ENCODE assay signal across 34 cellular contexts in the genomic region with DNA sequence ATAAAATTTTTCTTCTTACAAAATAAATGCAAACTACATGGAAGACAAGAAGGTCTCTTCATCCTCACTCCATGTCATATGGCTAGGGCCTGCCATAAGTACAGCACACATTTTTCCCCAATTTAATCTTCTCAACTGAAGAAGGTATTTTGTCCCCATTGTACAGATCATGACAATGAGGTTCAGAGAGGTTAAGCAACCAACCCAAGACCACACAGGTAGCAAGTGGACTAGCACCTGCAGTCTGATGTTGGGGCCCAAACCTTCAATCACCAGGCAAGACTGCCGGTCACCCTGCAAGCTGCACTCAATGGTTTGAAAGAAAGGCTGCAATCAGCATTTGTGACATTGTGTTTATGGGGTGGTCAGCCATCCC. TPM values are rescaled to one million over a fixed set of nuclear protein-coding genes. Genes with fewer than 3 reads are reported as not detected.
"Had no signal": no experiment of that assay in that cellular context is flagged by ENCODE, and none has a peak within 500 bp of the region (broad histone marks: within the 10 kb centered on the region; RNA-seq: fewer than 3 reads in every experiment).

No MANE protein-coding gene starts in this region.

- H3K27ac Mint-ChIP-seq: activated CD4-positive, alpha-beta T cell treated with anti-CD3 and anti-CD28 coated beads, Interleukin-2, amount 10 ng/mL, durations not matched to agents 24 days and 14 days; activated CD8-positive, alpha-beta T cell treated with anti-CD3 and anti-CD28 coated beads for 36 hours; activated naive CD8-positive, alpha-beta T cell treated with anti-CD3 and anti-CD28 coated beads for 36 hours; activated T-cell treated with anti-CD3 and anti-CD28 coated beads, Interleukin-2, amount 50 U/mL, for 72 hours; activated T-helper 17 cell treated with anti-CD3 and anti-CD28 coated beads, Interleukin-2, amount 50 U/mL, for 72 hours had no signal

- H3K9me3 Mint-ChIP-seq: activated CD4-positive, alpha-beta T cell treated with anti-CD3 and anti-CD28 coated beads, Interleukin-2, amount 10 ng/mL, durations not matched to agents 24 days and 14 days; activated CD8-positive, alpha-beta T cell treated with anti-CD3 and anti-CD28 coated beads for 36 hours; activated naive CD8-positive, alpha-beta T cell treated with anti-CD3 and anti-CD28 coated beads for 36 hours had no signal

- FAIRE-seq: RCC 7860 had no signal

- H3K4me2 ChIP-seq: PC-9 had no signal

- DNase-seq: activated CD4-positive, alpha-beta T cell treated with anti-CD3 and anti-CD28 coated beads for 1 hour; activated CD4-positive, alpha-beta T cell treated with anti-CD3 and anti-CD28 coated beads, Interleukin-2, amount 10 ng/mL, durations not matched to agents 24 days and 14 days; activated CD4-positive, alpha-beta T cell treated with anti-CD3 and anti-CD28 coated beads, Interleukin-2, amount 50 U/mL, for 4 hours; activated CD4-positive, CD25-positive, alpha-beta regulatory T cell; activated CD8-positive, alpha-beta T cell treated with anti-CD3 and anti-CD28 coated beads for 36 hours; activated effector memory CD4-positive, alpha-beta T cell treated with anti-CD3 and anti-CD28 coated beads, Interleukin-2, amount 50 U/mL, for 16 hours; activated naive CD4-positive, alpha-beta T cell; activated naive CD4-positive, alpha-beta T cell treated with anti-CD3 and anti-CD28 coated beads, Interleukin-2, amount 50 U/mL, for 16 hours; activated naive CD8-positive, alpha-beta T cell treated with anti-CD3 and anti-CD28 coated beads for 36 hours; activated T-cell treated with anti-CD3 and anti-CD28 coated beads, Interleukin-2, amount 50 U/mL, for 1 hour; activated T-cell treated with anti-CD3 and anti-CD28 coated beads, Interleukin-2, amount 50 U/mL, for 72 hours; amniotic stem cell; brain microvascular endothelial cell; central memory CD4-positive, alpha-beta T cell; Karpas-422; KBM-7; NCI-H1105; NCI-H1417 treated with DMSO at 0.1 percent for 48 hours; NCI-H1930; NCI-H2081 treated with DMSO at 0.1 percent for 48 hours; NCI-H226; NCI-H446 treated with DMSO at 0.1 percent for 48 hours; NCI-H524; NCI-H69; PC-9; SW 1271; T-helper 1 cell; T-helper 2 cell; T-helper 9 cell; WERI-Rb-1 had no signal

- H3K36me3 Mint-ChIP-seq: activated naive CD8-positive, alpha-beta T cell treated with anti-CD3 and anti-CD28 coated beads for 36 hours had no signal

- H3K27me3 ChIP-seq: brain microvascular endothelial cell had no signal

- H3K27ac ChIP-seq: brain microvascular endothelial cell, PC-9, WERI-Rb-1 had no signal

- ATAC-seq: activated CD8-positive, alpha-beta T cell treated with anti-CD3 and anti-CD28 coated beads for 36 hours; activated T-cell treated with anti-CD3 and anti-CD28 coated beads, Interleukin-2, amount 50 U/mL, for 72 hours; activated T-helper 17 cell treated with anti-CD3 and anti-CD28 coated beads, Interleukin-2, amount 50 U/mL, for 72 hours had no signal

- H3K4me1 Mint-ChIP-seq: activated CD4-positive, alpha-beta T cell treated with anti-CD3 and anti-CD28 coated beads, Interleukin-2, amount 10 ng/mL, durations not matched to agents 24 days and 14 days; activated naive CD8-positive, alpha-beta T cell treated with anti-CD3 and anti-CD28 coated beads for 36 hours; activated T-helper 17 cell treated with anti-CD3 and anti-CD28 coated beads, Interleukin-2, amount 50 U/mL, for 72 hours had no signal

- H2AFZ ChIP-seq: PC-9 had no signal

- H3K36me3 ChIP-seq: brain microvascular endothelial cell, WERI-Rb-1 had no signal

- H3K4me3 Mint-ChIP-seq: activated CD4-positive, alpha-beta T cell treated with anti-CD3 and anti-CD28 coated beads, Interleukin-2, amount 10 ng/mL, durations not matched to agents 24 days and 14 days; activated CD8-positive, alpha-beta T cell treated with anti-CD3 and anti-CD28 coated beads for 36 hours; activated naive CD8-positive, alpha-beta T cell treated with anti-CD3 and anti-CD28 coated beads for 36 hours; activated T-cell treated with anti-CD3 and anti-CD28 coated beads, Interleukin-2, amount 50 U/mL, for 72 hours; activated T-helper 17 cell treated with anti-CD3 and anti-CD28 coated beads, Interleukin-2, amount 50 U/mL, for 72 hours had no signal

- H3K4me3 ChIP-seq: PC-9 had no signal

RNA-seq across cellular contexts. Expression of a gene that starts 6.5 kb away (rescaled TPM):
- total RNA-seq: activated CD4-positive, alpha-beta T cell treated with anti-CD3 and anti-CD28 coated beads, Interleukin-2, amount 10 ng/mL, durations not matched to agents 24 days and 14 days; activated CD8-positive, alpha-beta memory T cell treated with anti-CD3 and anti-CD28 coated beads for 36 hours; activated CD8-positive, alpha-beta T cell treated with anti-CD3 and anti-CD28 coated beads for 36 hours; activated T-cell treated with anti-CD3 and anti-CD28 coated beads, Interleukin-2, amount 50 U/mL, for 72 hours; activated T-helper 17 cell treated with anti-CD3 and anti-CD28 coated beads, Interleukin-2, amount 50 U/mL, for 72 hours; MCF 10A; PC-9 had no signal
